18 cellular contexts compared by ENCODE assay signal in genomic region chr6:167284565-167284964, GRCh38. TPM values are rescaled to one million over a fixed set of nuclear protein-coding genes. Genes with fewer than 3 reads are reported as not detected.
"Had no signal": no experiment of that assay in that cellular context is flagged by ENCODE, and none has a peak within 500 bp of the region (broad histone marks: within the 10 kb centered on the region; RNA-seq: fewer than 3 reads in every experiment).

No MANE protein-coding gene starts in this region.

RNA-seq across cellular contexts. Expression of gene UNC93A, which starts 6.5 kb away (rescaled TPM):
- total RNA-seq: activated CD4-positive, alpha-beta memory T cell treated with anti-CD3 and anti-CD28 coated beads, Interleukin-2, amount 10 ng/mL, durations not matched to agents 7 days and 5 days; activated CD4-positive, alpha-beta T cell treated with anti-CD3 and anti-CD28 coated beads, Interleukin-2, amount 10 ng/mL, durations not matched to agents 7 days and 5 days; activated naive CD4-positive, alpha-beta T cell treated with anti-CD3 and anti-CD28 coated beads for 36 hours; activated naive CD8-positive, alpha-beta T cell treated with anti-CD3 and anti-CD28 coated beads for 36 hours; activated T-helper 1 cell treated with anti-CD3 and anti-CD28 coated beads, Interleukin-12 subunit alpha, Interleukin-12 subunit beta, Interleukin-2, Interleukin-4 antibody, amounts not matched to agents 30 ng/mL and 10 ng/mL and 1 ng/mL, durations not matched to agents 14 hours and 24 hours and 36 hours; activated T-helper 2 cell treated with anti-CD3 and anti-CD28 coated beads, Interferon-gamma antibody, Interleukin-2, Interleukin-4, amounts not matched to agents 10 μg/mL and 5 μg/mL and 100 μg/mL, durations not matched to agents 14 hours and 24 hours and 36 hours; adrenal gland; ascending aorta; breast epithelium; cardiac muscle cell; endothelial cell of umbilical vein; fibroblast of lung; fibroblast of villous mesenchyme; gastroesophageal sphincter; glomerular endothelial cell; T-helper 1 cell treated with Interleukin-12 subunit alpha and Interleukin-12 subunit beta and Interleukin-4 antibody, amounts not matched to agents 30 ng/mL and 1 ng/mL, for 36 hours had no signal
- polyA plus RNA-seq: adrenal gland, cardiac muscle cell, endothelial cell of umbilical vein, fibroblast of lung had no signal

RNA-seq across cellular contexts. Expression of gene TTLL2, which starts 40.3 kb away (rescaled TPM):
- total RNA-seq: activated CD4-positive, alpha-beta memory T cell treated with anti-CD3 and anti-CD28 coated beads, Interleukin-2, amount 10 ng/mL, durations not matched to agents 7 days and 5 days; activated CD4-positive, alpha-beta T cell treated with anti-CD3 and anti-CD28 coated beads, Interleukin-2, amount 10 ng/mL, durations not matched to agents 7 days and 5 days; activated naive CD4-positive, alpha-beta T cell treated with anti-CD3 and anti-CD28 coated beads for 36 hours; activated naive CD8-positive, alpha-beta T cell treated with anti-CD3 and anti-CD28 coated beads for 36 hours; activated T-helper 1 cell treated with anti-CD3 and anti-CD28 coated beads, Interleukin-12 subunit alpha, Interleukin-12 subunit beta, Interleukin-2, Interleukin-4 antibody, amounts not matched to agents 30 ng/mL and 10 ng/mL and 1 ng/mL, durations not matched to agents 14 hours and 24 hours and 36 hours; activated T-helper 2 cell treated with anti-CD3 and anti-CD28 coated beads, Interferon-gamma antibody, Interleukin-2, Interleukin-4, amounts not matched to agents 10 μg/mL and 5 μg/mL and 100 μg/mL, durations not matched to agents 14 hours and 24 hours and 36 hours; adrenal gland; ascending aorta; breast epithelium; cardiac muscle cell; endothelial cell of umbilical vein; esophagus squamous epithelium; fibroblast of lung; fibroblast of villous mesenchyme; gastroesophageal sphincter; glomerular endothelial cell; T-helper 1 cell treated with Interleukin-12 subunit alpha and Interleukin-12 subunit beta and Interleukin-4 antibody, amounts not matched to agents 30 ng/mL and 1 ng/mL, for 36 hours had no signal
- polyA plus RNA-seq: adrenal gland, cardiac muscle cell, endothelial cell of umbilical vein, esophagus, fibroblast of lung had no signal
